Comparison of ENCODE assay signal across 21 cellular contexts in the genomic region with DNA sequence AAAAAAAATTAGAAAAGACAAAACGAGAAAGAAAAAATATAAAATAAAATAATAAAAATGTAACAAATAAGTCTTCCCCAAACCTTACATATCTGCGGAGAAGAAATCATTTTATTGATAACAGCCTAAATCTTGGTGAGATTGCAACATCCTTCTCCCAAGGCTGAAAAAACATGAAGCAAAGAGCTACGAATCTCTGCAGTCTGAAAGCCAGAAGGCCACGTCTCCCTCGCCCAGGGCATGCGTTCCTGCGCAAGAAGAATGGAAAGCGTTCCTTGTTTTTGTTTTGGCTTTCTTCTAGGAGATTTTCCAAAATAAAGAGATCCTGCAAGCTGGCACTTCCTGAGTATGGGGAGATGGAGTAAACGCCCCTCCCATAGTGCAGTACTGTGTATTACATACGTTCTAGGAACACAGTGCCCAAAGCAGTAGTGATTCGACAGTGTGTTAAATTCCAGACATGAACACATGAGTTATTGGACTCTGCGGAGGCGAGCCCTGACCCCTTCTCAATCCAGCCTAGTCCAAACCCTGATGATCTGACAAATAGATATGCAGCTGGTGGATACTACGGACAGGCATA.
DNase-seq lines count a peak whose midpoint lies in the region; ATAC-seq, FAIRE-seq and TF ChIP-seq lines count a peak whose summit lies in the region.
"Had no signal": no experiment of that assay in that cellular context is flagged by ENCODE, and none has a peak within 500 bp of the region (broad histone marks: within the 10 kb centered on the region; RNA-seq: fewer than 3 reads in every experiment).

No MANE protein-coding gene starts in this region.

- H3K9me3 Mint-ChIP-seq in MCF 10A (ENCODE audit: unreplicated experiment) = no peaks in the 10 kb centered on the region
- no peaks in the 10 kb centered on the region for H3K9me3 Mint-ChIP-seq in GM23338
- H3K9me3 Mint-ChIP-seq: CD4-positive, alpha-beta memory T cell; IgD-negative memory B cell had no signal

- BruUV-seq in MCF 10A (replicated peaks; lab: Mats Ljungman, UMichigan) (no TSS peak), mammary epithelial cell (replicated peaks; lab: Mats Ljungman, UMichigan) (no TSS peak), K562 (replicated peaks; lab: Mats Ljungman, UMichigan) (no TSS peak)

- H3K4me1 ChIP-seq in mammary epithelial cell (ENCODE audit: insufficient read depth, low read length) (peaks cover 24% of the 10 kb centered on the region), K562 (replicated peaks in 1 of 2; ENCODE audit: control insufficient read depth in 2 of 2, insufficient read depth in 2 of 2, low read length in 2 of 2) (peaks cover 3 to 5% of the 10 kb centered on the region in 2 experiments; a peak in 4 of 5 replicates), left lung (no peaks in the 10 kb centered on the region), GM23338 (ENCODE audit: insufficient read depth) (no peaks in the 10 kb centered on the region)
- H3K4me1 ChIP-seq: A549 had no signal

- peaks cover 15% of the 10 kb centered on the region for H3K4me1 Mint-ChIP-seq in MCF 10A (ENCODE audit: insufficient read depth, unreplicated experiment)
- H3K4me1 Mint-ChIP-seq in GM23338 = no peaks in the 10 kb centered on the region
- H3K4me1 Mint-ChIP-seq: CD4-positive, alpha-beta memory T cell; IgD-negative memory B cell had no signal

- peak overlapping the region; percentile 3 for H3K27ac Mint-ChIP-seq in MCF 10A (ENCODE audit: low read depth, unreplicated experiment)
- H3K27ac Mint-ChIP-seq in GM23338 = no peak overlapping the region; the same call in 1 of the 2 replicates

- no peak for TF ChIP-seq POLR2A in K562 (conservative IDR thresholded peaks at IDR 0.05)

- H3K4me3 ChIP-seq in mammary epithelial cell (replicated peaks in 1 of 3; ENCODE audit: insufficient read depth in 1 of 3, low read depth in 2 of 3, low read length in 3 of 3) (no peak overlapping the region), K562 (no peak overlapping the region), left lung (no peak overlapping the region), GM23338 (no peak overlapping the region)
- H3K4me3 ChIP-seq: A549, BLaER1 had no signal

- H3K9ac ChIP-seq in mammary epithelial cell (ENCODE audit: insufficient read depth, low read length) = no peak overlapping the region
- no peak overlapping the region for H3K9ac ChIP-seq in K562 (ENCODE audit: insufficient read depth in 1 of 2, low read depth in 2 of 2, low read length in 2 of 2)
- H3K9ac ChIP-seq: BLaER1 had no signal

- H3K36me3 ChIP-seq in mammary epithelial cell (ENCODE audit: insufficient read depth, low read length) (no peaks in the 10 kb centered on the region), K562 (ENCODE audit: control insufficient read depth, insufficient read depth, low read length) (no peaks in the 10 kb centered on the region), left lung (no peaks in the 10 kb centered on the region), GM23338 (ENCODE audit: insufficient read depth) (no peaks in the 10 kb centered on the region)
- H3K36me3 ChIP-seq: BLaER1 had no signal

- H3K4me2 ChIP-seq in mammary epithelial cell (ENCODE audit: insufficient read depth, low read depth, low read length) (no peak overlapping the region), K562 (ENCODE audit: insufficient read depth, low read length) (no peak overlapping the region), GM23338 (no peak overlapping the region)
- H3K4me2 ChIP-seq: A549, BLaER1 had no signal

- H2AFZ ChIP-seq in mammary epithelial cell (ENCODE audit: low read depth, low read length) = no peak overlapping the region
- no peak overlapping the region for H2AFZ ChIP-seq in K562 (ENCODE audit: low read depth, low read length)
- no peak overlapping the region for H2AFZ ChIP-seq in GM23338

- H3K79me2 ChIP-seq in mammary epithelial cell (ENCODE audit: insufficient read depth, low read length) (no peaks in the 10 kb centered on the region), K562 (ENCODE audit: control insufficient read depth, insufficient read depth, low read length) (no peaks in the 10 kb centered on the region), GM23338 (replicated peaks; ENCODE audit: insufficient read depth) (no peaks in the 10 kb centered on the region)

- no peaks in the 10 kb centered on the region for H3F3A ChIP-seq in GM23338 (replicated peaks; ENCODE audit: low read depth)

- H3K9me1 ChIP-seq in K562 (ENCODE audit: control insufficient read depth, insufficient read depth, low read length) = no peaks in the 10 kb centered on the region

- intact Hi-C loops in MCF 10A (cut with micrococcal nuclease) (no loop called here), mammary epithelial cell (cut with micrococcal nuclease) (loop anchor here (5.0 kb wide), 1 partner anchor 179 kb away; no protein-coding TSS in a partner anchor), K562 (cut with micrococcal nuclease) (no loop called here), left lung (cut with DNase I) (no loop called here), sciatic nerve (cut with DNase I) (no loop called here)

- no peak; the same call in 2 of the 3 replicates for ATAC-seq in K562
- ATAC-seq in left lung = peak; percentile 17
- ATAC-seq in sciatic nerve = peak; percentile 85
- ATAC-seq in GM23338 = no peak
- ATAC-seq: A549 had no signal

- CTCF ChIA-PET in MCF 10A (lab: Yijun Ruan, JAX) (no interaction called here), mammary epithelial cell (lab: Charles Lee; ENCODE audit: low non-redundant PET) (no interaction called here), K562 (lab: Yijun Ruan, JAX; ENCODE audit: low intra/inter-chr PET ratio) (no interaction called here)

- TF ChIP-seq CTCF in MCF 10A (IDR thresholded peaks at IDR 0.05; ENCODE audit: unreplicated experiment) (no peak), mammary epithelial cell (conservative IDR thresholded peaks at IDR 0.05 in 1 of 2, IDR thresholded peaks at IDR 0.05 in 1 of 2; ENCODE audit: extremely low read depth in 1 of 2, insufficient read depth in 1 of 2, low read depth in 1 of 2, low read length in 2 of 2) (no peak), K562 (IDR thresholded peaks at IDR 0.05 in 2 of 3, conservative IDR thresholded peaks at IDR 0.05 in 1 of 3; ENCODE audit: insufficient read depth in 2 of 3, low read depth in 1 of 3, low read length in 3 of 3) (no peak), left lung (IDR thresholded peaks at IDR 0.05) (no peak), GM23338 (conservative IDR thresholded peaks at IDR 0.05; ENCODE audit: low read depth in 2 of 2) (no peak)

- H4K20me1 ChIP-seq in mammary epithelial cell (ENCODE audit: insufficient read depth, low read length) (no peaks in the 10 kb centered on the region), K562 (replicated peaks; ENCODE audit: control insufficient read depth, insufficient read depth, low read length) (no peaks in the 10 kb centered on the region), GM23338 (replicated peaks; ENCODE audit: insufficient read depth) (no peaks in the 10 kb centered on the region)
- H4K20me1 ChIP-seq: BLaER1 had no signal

- H3K9me3 ChIP-seq in mammary epithelial cell (replicated peaks; ENCODE audit: insufficient read depth, low read length) (no peaks in the 10 kb centered on the region), K562 (replicated peaks; ENCODE audit: control insufficient read depth, insufficient read depth, low read depth, low read length) (no peaks in the 10 kb centered on the region), left lung (no peaks in the 10 kb centered on the region)
- H3K9me3 ChIP-seq: A549, BLaER1 had no signal

- FAIRE-seq in K562 (lab: Jason Lieb, UNC) = no peak
- FAIRE-seq: A549, GM12892, GM18507 had no signal

- no peaks in the 10 kb centered on the region for H3K9me2 ChIP-seq in GM23338 (ENCODE audit: insufficient read depth)

- TF ChIP-seq RAD21 in K562 (CRISPR knock-in tag; conservative IDR thresholded peaks at IDR 0.05 in 1 of 2, IDR thresholded peaks at IDR 0.05 in 1 of 2) = no peak

- POLR2A ChIA-PET in MCF 10A (lab: Yijun Ruan, JAX) (interaction anchor here (0.8 kb wide), 1 partner anchor 10 kb away, joined by 3 read pairs; no protein-coding TSS in a partner anchor), K562 (lab: Yijun Ruan, JAX) (interaction anchor here (0.6 to 1.5 kb wide), 3 partner anchors 9 to 16 kb away, joined by 5 to 8 read pairs (median 5); no protein-coding TSS in a partner anchor)

- H3K27ac ChIP-seq in mammary epithelial cell (ENCODE audit: insufficient read depth, low read depth, low read length) (no peak overlapping the region), K562 (ENCODE audit: extremely low read depth, low read depth, low read length) (no peak overlapping the region), left lung (no peak overlapping the region), GM23338 (ENCODE audit: low read depth) (no peak overlapping the region)
- H3K27ac ChIP-seq: 22Rv1, A549, BLaER1 had no signal

- H3K4me3 Mint-ChIP-seq in MCF 10A (ENCODE audit: unreplicated experiment) (no peak overlapping the region), GM23338 (no peak overlapping the region)
- H3K4me3 Mint-ChIP-seq: CD14-positive monocyte; CD4-positive, alpha-beta memory T cell had no signal

- in situ Hi-C loops in mammary epithelial cell (cut with MboI; ENCODE audit: low sequenced_read_pairs in 2 of 2) (no loop called here), K562 (cut with MboI) (no loop called here)

- 88% methylated on average over 14 of the region's 14 CpGs for WGBS in mammary epithelial cell (ENCODE audit: low coverage, missing lambda C conversion rate)
- whole genome bisulfite sequencing in K562 (ENCODE audit: insufficient coverage, low coverage, missing lambda C conversion rate) = 55% methylated on average over 14 of the region's 14 CpGs

- H3K27me3 Mint-ChIP-seq in MCF 10A (ENCODE audit: insufficient read depth, unreplicated experiment) (no peaks in the 10 kb centered on the region), GM23338 (ENCODE audit: insufficient read depth, low read depth, poor library complexity) (peaks cover 2% of the 10 kb centered on the region)
- H3K27me3 Mint-ChIP-seq: IgD-negative memory B cell had no signal

- H3K36me3 Mint-ChIP-seq in MCF 10A (ENCODE audit: insufficient read depth, unreplicated experiment) (no peaks in the 10 kb centered on the region), GM23338 (ENCODE audit: low read depth) (no peaks in the 10 kb centered on the region; the same call in 2 of the 3 replicates)
- H3K36me3 Mint-ChIP-seq: CD14-positive monocyte; CD4-positive, alpha-beta memory T cell; IgD-negative memory B cell had no signal

- DNase-seq in MCF 10A (ENCODE audit: unreplicated experiment) = no peak
- no peak for DNase-seq in mammary epithelial cell
- no peak for DNase-seq in K562 (ENCODE audit: extremely low read depth in 1 of 4, low spot score in 3 of 4)
- DNase-seq in left lung = no peak
- DNase-seq in sciatic nerve (ENCODE audit: low spot score) = no peak
- DNase-seq in SKM-1 treated with dmso at 0.1 percent for 144 hours (lab: John Stamatoyannopoulos, UW; ENCODE audit: unreplicated experiment) = no peak
- no peak for DNase-seq in GM23338 (ENCODE audit: low spot score)
- DNase-seq in SK-N-DZ (ENCODE audit: low spot score) = no peak
- DNase-seq: CD4-positive, alpha-beta memory T cell; DMS153; DMS79; GDM1; GOT3; H7 had no signal

- no peak for TF ChIP-seq EP300 in K562 (IDR thresholded peaks at IDR 0.05; ENCODE audit: low read length)

- dilution Hi-C loops in mammary epithelial cell (cut with HindIII; ENCODE audit: low sequenced_read_pairs) = no loop called here

- H3K27me3 ChIP-seq in mammary epithelial cell (ENCODE audit: insufficient read depth, low read length) (no peaks in the 10 kb centered on the region), K562 (ENCODE audit: control insufficient read depth in 2 of 2, insufficient read depth in 2 of 2, low read length in 2 of 2) (no peaks in the 10 kb centered on the region), left lung (no peaks in the 10 kb centered on the region), GM23338 (ENCODE audit: insufficient read depth) (no peaks in the 10 kb centered on the region)
- H3K27me3 ChIP-seq: BLaER1 had no signal

Comparison
In these comparisons a context has a peak if more than half of its experiments do, and no peak if none do; other contexts are left out.
1. ATAC-seq: peak in left lung (single experiment) and sciatic nerve (single experiment); none in K562 (single experiment) and GM23338 (single experiment).